Comparison of ENCODE assay signal across 13 cellular contexts in genomic region chr6:96089173-96089572, GRCh38.
DNase-seq lines count a peak whose midpoint lies in the region; ATAC-seq and TF ChIP-seq lines count a peak whose summit lies in the region.
"Had no signal": no experiment of that assay in that cellular context is flagged by ENCODE, and none has a peak within 500 bp of the region (broad histone marks: within the 10 kb centered on the region; RNA-seq: fewer than 3 reads in every experiment).

No MANE protein-coding gene starts in this region.

- no peaks in the 10 kb centered on the region for H3K36me3 ChIP-seq in BE2C
- H3K36me3 ChIP-seq in GM23338 (ENCODE audit: insufficient read depth) = no peaks in the 10 kb centered on the region
- no peaks in the 10 kb centered on the region for H3K36me3 ChIP-seq in RWPE2 (ENCODE audit: low read depth)
- H3K36me3 ChIP-seq in iPS DF 6.9 (ENCODE audit: control insufficient read depth, insufficient read depth, low read length) = no peaks in the 10 kb centered on the region
- no peaks in the 10 kb centered on the region for H3K36me3 ChIP-seq in tibial nerve
- H3K36me3 ChIP-seq: BLaER1 had no signal

- H3K4me1 ChIP-seq in BE2C (no peaks in the 10 kb centered on the region), GM23338 (ENCODE audit: insufficient read depth) (no peaks in the 10 kb centered on the region), RWPE2 (ENCODE audit: insufficient read depth, poor library complexity, severe bottlenecking) (no peaks in the 10 kb centered on the region), iPS DF 6.9 (ENCODE audit: control insufficient read depth, insufficient read depth, low read length) (no peaks in the 10 kb centered on the region; the same call in 1 of the 2 replicates), tibial nerve (no peaks in the 10 kb centered on the region)
- H3K4me1 ChIP-seq: BLaER1 had no signal

- H3K9me3 Mint-ChIP-seq in GM23338 = no peaks in the 10 kb centered on the region; the same call in 2 of the 3 replicates

- H3K27me3 Mint-ChIP-seq in GM23338 (ENCODE audit: insufficient read depth, low read depth, poor library complexity) = no peaks in the 10 kb centered on the region
- H3K27me3 Mint-ChIP-seq: memory B cell had no signal

- peaks cover 3% of the 10 kb centered on the region; the same call in 2 of the 3 replicates for H3K4me1 Mint-ChIP-seq in GM23338
- H3K4me1 Mint-ChIP-seq: memory B cell had no signal

- H3K9me2 ChIP-seq in GM23338 (ENCODE audit: insufficient read depth) = no peaks in the 10 kb centered on the region

- H3K4me2 ChIP-seq in GM23338 = no peak overlapping the region
- H3K4me2 ChIP-seq: BLaER1 had no signal

- ATAC-seq in GM23338 = peak; percentile 90
- 0 out of 3 replicates have a peak, but pooled peaks have one; percentile 33 for ATAC-seq in RWPE2 (ENCODE audit: low read depth)
- ATAC-seq in GM21737 (IDR thresholded peaks at IDR 0.05; ENCODE audit: unreplicated experiment) = no peak
- ATAC-seq in HG03432 (IDR thresholded peaks at IDR 0.05; ENCODE audit: unreplicated experiment) = no peak
- no peak for ATAC-seq in GM18909 (IDR thresholded peaks at IDR 0.05; ENCODE audit: poor library complexity, unreplicated experiment)
- ATAC-seq: sciatic nerve had no signal

- H2AFZ ChIP-seq in GM23338 = no peak overlapping the region

- no peak for TF ChIP-seq EP300 in tibial nerve (IDR thresholded peaks at IDR 0.05)

- WGBS in iPS DF 6.9 (ENCODE audit: insufficient coverage, insufficient read length) = no CpG with 5 or more reads among the region's 1 CpG
- 35 to 45% methylated on average over 1 of the region's 1 CpG for WGBS in tibial nerve, 2 donors

- H3K27me3 ChIP-seq in BE2C = no peaks in the 10 kb centered on the region
- no peaks in the 10 kb centered on the region for H3K27me3 ChIP-seq in GM23338 (ENCODE audit: insufficient read depth)
- no peaks in the 10 kb centered on the region for H3K27me3 ChIP-seq in RWPE2 (ENCODE audit: insufficient read depth, poor library complexity, severe bottlenecking)
- no peaks in the 10 kb centered on the region for H3K27me3 ChIP-seq in iPS DF 6.9 (ENCODE audit: control insufficient read depth, insufficient read depth, low read length)
- no peaks in the 10 kb centered on the region for H3K27me3 ChIP-seq in tibial nerve
- H3K27me3 ChIP-seq: BLaER1 had no signal

- no peak overlapping the region for H3K4me3 Mint-ChIP-seq in GM23338
- H3K4me3 Mint-ChIP-seq: memory B cell had no signal

- TF ChIP-seq POLR2A in tibial nerve (IDR thresholded peaks at IDR 0.05) = no peak

- H3K4me3 ChIP-seq in BE2C (ENCODE audit: low read depth, low read length) (no peak overlapping the region), GM23338 (no peak overlapping the region), RWPE2 (ENCODE audit: severe bottlenecking) (no peak overlapping the region), iPS DF 6.9 (ENCODE audit: low read length) (no peak overlapping the region), tibial nerve (no peak overlapping the region)
- H3K4me3 ChIP-seq: BLaER1 had no signal

- H3K9me3 ChIP-seq in BE2C (no peaks in the 10 kb centered on the region), RWPE2 (ENCODE audit: severe bottlenecking) (no peaks in the 10 kb centered on the region), iPS DF 6.9 (ENCODE audit: control insufficient read depth, insufficient read depth, low read length) (no peaks in the 10 kb centered on the region), tibial nerve (no peaks in the 10 kb centered on the region)
- H3K9me3 ChIP-seq: BLaER1 had no signal

- H3K79me2 ChIP-seq in GM23338 (replicated peaks; ENCODE audit: insufficient read depth) = no peaks in the 10 kb centered on the region

- H4K20me1 ChIP-seq in GM23338 (replicated peaks; ENCODE audit: insufficient read depth) = no peaks in the 10 kb centered on the region
- H4K20me1 ChIP-seq: BLaER1 had no signal

- no peak overlapping the region for H3K27ac Mint-ChIP-seq in GM23338
- H3K27ac Mint-ChIP-seq: memory B cell had no signal

- H3K36me3 Mint-ChIP-seq in GM23338 (ENCODE audit: low read depth) = no peaks in the 10 kb centered on the region; the same call in 2 of the 3 replicates
- H3K36me3 Mint-ChIP-seq: memory B cell had no signal

- H3K27ac ChIP-seq in GM23338 (ENCODE audit: low read depth) = no peak overlapping the region
- H3K27ac ChIP-seq in RWPE2 (ENCODE audit: poor library complexity, severe bottlenecking) = no peak overlapping the region
- no peak overlapping the region for H3K27ac ChIP-seq in iPS DF 6.9 (ENCODE audit: low read length)
- H3K27ac ChIP-seq in tibial nerve = no peak overlapping the region
- H3K27ac ChIP-seq: BLaER1 had no signal

- no peaks in the 10 kb centered on the region for H3F3A ChIP-seq in GM23338 (replicated peaks; ENCODE audit: low read depth)

- DNase-seq in BE2C = no peak
- peak; percentile 82 for DNase-seq in GM23338 (ENCODE audit: low spot score)
- DNase-seq in RWPE2 (ENCODE audit: low spot score) = no peak
- DNase-seq in iPS DF 6.9 (ENCODE audit: low read depth, low spot score) = peak; percentile 27
- DNase-seq in tibial nerve (ENCODE audit: low spot score in 2 of 2) = no peak
- DNase-seq: activated T-cell treated with anti-CD3 and anti-CD28 coated beads for 4 hours, NCI-H774 had no signal

- peak; percentile 34 for TF ChIP-seq CTCF in BE2C (IDR thresholded peaks at IDR 0.05; ENCODE audit: low read depth, low read length)
- peak; percentile 67 to 83 for TF ChIP-seq CTCF in GM23338 (conservative IDR thresholded peaks at IDR 0.05; ENCODE audit: low read depth in 2 of 2)
- peak; percentile 28 for TF ChIP-seq CTCF in RWPE2 (IDR thresholded peaks at IDR 0.05; ENCODE audit: poor library complexity, severe bottlenecking)
- no peak for TF ChIP-seq CTCF in tibial nerve (IDR thresholded peaks at IDR 0.05)

TF ChIP-seq in GM23338, 12 proteins besides CTCF, POLR2A, EP300 and RAD21:
- TF ChIP-seq, protein P1, sequence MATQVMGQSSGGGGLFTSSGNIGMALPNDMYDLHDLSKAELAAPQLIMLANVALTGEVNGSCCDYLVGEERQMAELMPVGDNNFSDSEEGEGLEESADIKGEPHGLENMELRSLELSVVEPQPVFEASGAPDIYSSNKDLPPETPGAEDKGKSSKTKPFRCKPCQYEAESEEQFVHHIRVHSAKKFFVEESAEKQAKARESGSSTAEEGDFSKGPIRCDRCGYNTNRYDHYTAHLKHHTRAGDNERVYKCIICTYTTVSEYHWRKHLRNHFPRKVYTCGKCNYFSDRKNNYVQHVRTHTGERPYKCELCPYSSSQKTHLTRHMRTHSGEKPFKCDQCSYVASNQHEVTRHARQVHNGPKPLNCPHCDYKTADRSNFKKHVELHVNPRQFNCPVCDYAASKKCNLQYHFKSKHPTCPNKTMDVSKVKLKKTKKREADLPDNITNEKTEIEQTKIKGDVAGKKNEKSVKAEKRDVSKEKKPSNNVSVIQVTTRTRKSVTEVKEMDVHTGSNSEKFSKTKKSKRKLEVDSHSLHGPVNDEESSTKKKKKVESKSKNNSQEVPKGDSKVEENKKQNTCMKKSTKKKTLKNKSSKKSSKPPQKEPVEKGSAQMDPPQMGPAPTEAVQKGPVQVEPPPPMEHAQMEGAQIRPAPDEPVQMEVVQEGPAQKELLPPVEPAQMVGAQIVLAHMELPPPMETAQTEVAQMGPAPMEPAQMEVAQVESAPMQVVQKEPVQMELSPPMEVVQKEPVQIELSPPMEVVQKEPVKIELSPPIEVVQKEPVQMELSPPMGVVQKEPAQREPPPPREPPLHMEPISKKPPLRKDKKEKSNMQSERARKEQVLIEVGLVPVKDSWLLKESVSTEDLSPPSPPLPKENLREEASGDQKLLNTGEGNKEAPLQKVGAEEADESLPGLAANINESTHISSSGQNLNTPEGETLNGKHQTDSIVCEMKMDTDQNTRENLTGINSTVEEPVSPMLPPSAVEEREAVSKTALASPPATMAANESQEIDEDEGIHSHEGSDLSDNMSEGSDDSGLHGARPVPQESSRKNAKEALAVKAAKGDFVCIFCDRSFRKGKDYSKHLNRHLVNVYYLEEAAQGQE (IDR thresholded peaks at IDR 0.05; ENCODE audit: unreplicated experiment) = no peak
- TF ChIP-seq JUNB (IDR thresholded peaks at IDR 0.05; ENCODE audit: unreplicated experiment) (no peak), ZNF331 (CRISPR knock-in tag; IDR thresholded peaks at IDR 0.05; ENCODE audit: low read depth) (no peak), POLR2AphosphoS5 (IDR thresholded peaks at IDR 0.05; ENCODE audit: low read depth) (no peak), CREB1 (CRISPR knock-in tag; IDR thresholded peaks at IDR 0.05; ENCODE audit: low read depth) (no peak)
- TF ChIP-seq, protein P2, sequence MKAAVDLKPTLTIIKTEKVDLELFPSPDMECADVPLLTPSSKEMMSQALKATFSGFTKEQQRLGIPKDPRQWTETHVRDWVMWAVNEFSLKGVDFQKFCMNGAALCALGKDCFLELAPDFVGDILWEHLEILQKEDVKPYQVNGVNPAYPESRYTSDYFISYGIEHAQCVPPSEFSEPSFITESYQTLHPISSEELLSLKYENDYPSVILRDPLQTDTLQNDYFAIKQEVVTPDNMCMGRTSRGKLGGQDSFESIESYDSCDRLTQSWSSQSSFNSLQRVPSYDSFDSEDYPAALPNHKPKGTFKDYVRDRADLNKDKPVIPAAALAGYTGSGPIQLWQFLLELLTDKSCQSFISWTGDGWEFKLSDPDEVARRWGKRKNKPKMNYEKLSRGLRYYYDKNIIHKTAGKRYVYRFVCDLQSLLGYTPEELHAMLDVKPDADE (IDR thresholded peaks at IDR 0.05) = no peak

Comparison
In these comparisons a context has a peak if more than half of its experiments do, and no peak if none do; other contexts are left out.
1. DNase-seq: peak in GM23338 (single experiment) and iPS DF 6.9 (single experiment); none in BE2C (single experiment), RWPE2 (single experiment) and tibial nerve (0 of 2).
2. CTCF ChIP-seq: peak in BE2C (single experiment), GM23338 (2 of 2) and RWPE2 (single experiment); none in tibial nerve (0 of 5).
3. ATAC-seq: peak in GM23338 (single experiment) and RWPE2 (single experiment); none in GM21737 (single experiment), HG03432 (single experiment) and GM18909 (single experiment).